9 cellular contexts compared by ENCODE assay signal in genomic region chr7:158814637-158815036, GRCh38. TPM values are rescaled to one million over a fixed set of nuclear protein-coding genes. Genes with fewer than 3 reads are reported as not detected.
DNase-seq lines count a peak whose midpoint lies in the region.
"Had no signal": no experiment of that assay in that cellular context is flagged by ENCODE, and none has a peak within 500 bp of the region (broad histone marks: within the 10 kb centered on the region; RNA-seq: fewer than 3 reads in every experiment).

No MANE protein-coding gene starts in this region.

- H3K4me3 Mint-ChIP-seq in activated naive CD4-positive, alpha-beta T cell treated with anti-CD3 and anti-CD28 coated beads, Interleukin-2, amount 10 ng/mL, durations not matched to agents 7 days and 5 days = peak overlapping the region; percentile 54
- peak overlapping the region; percentile 60 for H3K4me3 Mint-ChIP-seq in activated CD4-positive, alpha-beta T cell treated with anti-CD3 and anti-CD28 coated beads, Interleukin-2, amount 10 ng/mL, durations not matched to agents 24 days and 14 days

- no peaks in the 10 kb centered on the region for H3K36me3 ChIP-seq in iPS-15b (ENCODE audit: control insufficient read depth, insufficient read depth, low read length)
- H3K36me3 ChIP-seq in thymus (ENCODE audit: control insufficient read depth, insufficient read depth) = no peaks in the 10 kb centered on the region
- no peaks in the 10 kb centered on the region for H3K36me3 ChIP-seq in GM23248 (ENCODE audit: low read depth)

- H3K9ac ChIP-seq in iPS-15b (ENCODE audit: low read depth, low read length) (peak overlapping the region; percentile 6), GM23248 (no peak overlapping the region)

- CTCF ChIA-PET in activated naive CD4-positive, alpha-beta T cell treated with anti-CD3 and anti-CD28 coated beads, Interleukin-2, amount 10 ng/mL, durations not matched to agents 7 days and 5 days (lab: Charles Lee) = no interaction called here

- H3K27me3 ChIP-seq in iPS-15b (ENCODE audit: control insufficient read depth, insufficient read depth, low read length) = no peaks in the 10 kb centered on the region
- no peaks in the 10 kb centered on the region for H3K27me3 ChIP-seq in thymus (ENCODE audit: control insufficient read depth, insufficient read depth)
- no peaks in the 10 kb centered on the region for H3K27me3 ChIP-seq in GM23248 (replicated peaks; ENCODE audit: insufficient read depth)

- peak; percentile 76 for DNase-seq in activated naive CD4-positive, alpha-beta T cell treated with anti-CD3 and anti-CD28 coated beads, Interleukin-2, amount 10 ng/mL, durations not matched to agents 7 days and 5 days
- no peak for DNase-seq in activated naive CD4-positive, alpha-beta T cell treated with anti-CD3 and anti-CD28 coated beads, Interleukin-2, amount 50 U/mL, for 16 hours
- DNase-seq in activated CD4-positive, alpha-beta T cell treated with anti-CD3 and anti-CD28 coated beads, Interleukin-2, amount 10 ng/mL, durations not matched to agents 24 days and 14 days = peak; percentile 85
- DNase-seq in NCI-H1694 treated with DMSO at 0.1 percent for 48 hours (lab: John Stamatoyannopoulos, UW) (no peak), GM03348 (ENCODE audit: low spot score) (no peak), GM23248 (no peak)
- DNase-seq: NK-92 treated with Interleukin-12 subunit alpha and Interleukin-12 subunit beta, amount 100 ng/mL, for 24 hours had no signal

- H3K9me2 ChIP-seq in GM23248 (ENCODE audit: insufficient read depth) = no peaks in the 10 kb centered on the region

- H3K27me3 Mint-ChIP-seq in activated naive CD4-positive, alpha-beta T cell treated with anti-CD3 and anti-CD28 coated beads, Interleukin-2, amount 10 ng/mL, durations not matched to agents 7 days and 5 days = no peaks in the 10 kb centered on the region
- no peaks in the 10 kb centered on the region for H3K27me3 Mint-ChIP-seq in activated CD4-positive, alpha-beta T cell treated with anti-CD3 and anti-CD28 coated beads, Interleukin-2, amount 10 ng/mL, durations not matched to agents 24 days and 14 days

- H3K4me3 ChIP-seq in iPS-15b (ENCODE audit: low read depth, low read length) = no peak overlapping the region
- H3K4me3 ChIP-seq in thymus (ENCODE audit: low read length) = peak overlapping the region; percentile 20
- no peak overlapping the region for H3K4me3 ChIP-seq in GM23248

- H3K4me1 ChIP-seq in iPS-15b (ENCODE audit: control insufficient read depth, insufficient read depth, low read length) (peaks cover 29% of the 10 kb centered on the region), thymus (ENCODE audit: control insufficient read depth, insufficient read depth, low read length) (peaks cover 58% of the 10 kb centered on the region), GM23248 (ENCODE audit: insufficient read depth) (peaks cover 49% of the 10 kb centered on the region)

- H3K79me2 ChIP-seq in GM23248 (ENCODE audit: insufficient read depth) = peaks cover 88% of the 10 kb centered on the region

- peaks cover 32% of the 10 kb centered on the region for H3F3A ChIP-seq in GM23248 (ENCODE audit: insufficient read depth)

- 61% methylated on average over 2 of the region's 2 CpGs for WGBS in thymus
- WGBS in GM23248 (ENCODE audit: low coverage in 1 of 2, low lambda C conversion rate in 2 of 2, missing lambda C conversion rate in 2 of 2), 2 experiments = 97 to 100% methylated on average over 2 of the region's 2 CpGs

- no peaks in the 10 kb centered on the region for H3K9me3 Mint-ChIP-seq in activated naive CD4-positive, alpha-beta T cell treated with anti-CD3 and anti-CD28 coated beads, Interleukin-2, amount 10 ng/mL, durations not matched to agents 7 days and 5 days
- no peaks in the 10 kb centered on the region for H3K9me3 Mint-ChIP-seq in activated CD4-positive, alpha-beta T cell treated with anti-CD3 and anti-CD28 coated beads, Interleukin-2, amount 10 ng/mL, durations not matched to agents 24 days and 14 days

- no peaks in the 10 kb centered on the region for H3K9me3 ChIP-seq in iPS-15b (ENCODE audit: control insufficient read depth, insufficient read depth, low read length)
- H3K9me3 ChIP-seq in thymus (ENCODE audit: control insufficient read depth) = no peaks in the 10 kb centered on the region
- H3K9me3 ChIP-seq in GM23248 (ENCODE audit: low read depth) = no peaks in the 10 kb centered on the region

- in situ Hi-C loops in GM23248 (cut with MboI) = no loop called here

- H3K27ac Mint-ChIP-seq in activated naive CD4-positive, alpha-beta T cell treated with anti-CD3 and anti-CD28 coated beads, Interleukin-2, amount 10 ng/mL, durations not matched to agents 7 days and 5 days = peak overlapping the region; percentile 93
- H3K27ac Mint-ChIP-seq in activated CD4-positive, alpha-beta T cell treated with anti-CD3 and anti-CD28 coated beads, Interleukin-2, amount 10 ng/mL, durations not matched to agents 24 days and 14 days = peak overlapping the region; percentile 96

- intact Hi-C loops in activated CD4-positive, alpha-beta T cell treated with anti-CD3 and anti-CD28 coated beads, Interleukin-2, amount 10 ng/mL, durations not matched to agents 24 days and 14 days (cut with micrococcal nuclease) = no loop called here

- H2AFZ ChIP-seq in GM23248 = no peak overlapping the region

- H3K27ac ChIP-seq in thymus (ENCODE audit: low read depth) (peak overlapping the region; percentile 93), GM23248 (no peak overlapping the region)

- H3K36me3 Mint-ChIP-seq in activated naive CD4-positive, alpha-beta T cell treated with anti-CD3 and anti-CD28 coated beads, Interleukin-2, amount 10 ng/mL, durations not matched to agents 7 days and 5 days = peaks cover 65% of the 10 kb centered on the region
- H3K36me3 Mint-ChIP-seq in activated CD4-positive, alpha-beta T cell treated with anti-CD3 and anti-CD28 coated beads, Interleukin-2, amount 10 ng/mL, durations not matched to agents 24 days and 14 days (ENCODE audit: low read depth) = peaks cover 30% of the 10 kb centered on the region

- H3K4me1 Mint-ChIP-seq in activated naive CD4-positive, alpha-beta T cell treated with anti-CD3 and anti-CD28 coated beads, Interleukin-2, amount 10 ng/mL, durations not matched to agents 7 days and 5 days = peaks cover 99% of the 10 kb centered on the region
- peaks cover 94% of the 10 kb centered on the region for H3K4me1 Mint-ChIP-seq in activated CD4-positive, alpha-beta T cell treated with anti-CD3 and anti-CD28 coated beads, Interleukin-2, amount 10 ng/mL, durations not matched to agents 24 days and 14 days

- H4K20me1 ChIP-seq in GM23248 (ENCODE audit: insufficient read depth) = 0 out of 2 replicates have a peak, but pooled peaks cover 4% of the 10 kb centered on the region

- H3K4me2 ChIP-seq in GM23248 (ENCODE audit: unreplicated experiment) = no peak overlapping the region

RNA-seq across cellular contexts. Expression of gene ESYT2, which starts 14.7 kb away (rescaled TPM):
- 60.3 and 61.3 TPM in 2 replicates for total RNA-seq in activated CD4-positive, alpha-beta T cell treated with anti-CD3 and anti-CD28 coated beads, Interleukin-2, amount 10 ng/mL, durations not matched to agents 24 days and 14 days
- polyA plus RNA-seq in thymus = 35.7 TPM
- 118 and 129 TPM in 2 replicates for total RNA-seq in GM23248 (2014; rRNA removed; shearing (Covaris generic))
- polyA plus RNA-seq in GM23248 (2016; fragmentation: Nextera tagmentation; extraction: Ambion mirVana) = 48.7 and 49.9 TPM in 2 replicates

RNA-seq across cellular contexts. Expression of gene DYNC2I1, which starts 41.7 kb away (rescaled TPM):
- total RNA-seq in activated CD4-positive, alpha-beta T cell treated with anti-CD3 and anti-CD28 coated beads, Interleukin-2, amount 10 ng/mL, durations not matched to agents 24 days and 14 days = 13.6 and 13.9 TPM in 2 replicates
- polyA plus RNA-seq in thymus (11.6 TPM), GM23248 (2016; fragmentation: Nextera tagmentation; extraction: Ambion mirVana) (17.3 and 21.6 TPM in 2 replicates)
- total RNA-seq in GM23248 (2014; rRNA removed; shearing (Covaris generic)) = 6.5 and 6.7 TPM in 2 replicates

Comparison
In these comparisons a context has a peak if more than half of its experiments do, and no peak if none do; other contexts are left out.
1. DNase-seq: peak in activated naive CD4-positive, alpha-beta T cell treated with anti-CD3 and anti-CD28 coated beads, Interleukin-2, amount 10 ng/mL, durations not matched to agents 7 days and 5 days (single experiment) and activated CD4-positive, alpha-beta T cell treated with anti-CD3 and anti-CD28 coated beads, Interleukin-2, amount 10 ng/mL, durations not matched to agents 24 days and 14 days (single experiment); none in activated naive CD4-positive, alpha-beta T cell treated with anti-CD3 and anti-CD28 coated beads, Interleukin-2, amount 50 U/mL, for 16 hours (single experiment), NCI-H1694 treated with DMSO at 0.1 percent for 48 hours (single experiment), GM03348 (single experiment) and GM23248 (single experiment).